In the genomic region with DNA sequence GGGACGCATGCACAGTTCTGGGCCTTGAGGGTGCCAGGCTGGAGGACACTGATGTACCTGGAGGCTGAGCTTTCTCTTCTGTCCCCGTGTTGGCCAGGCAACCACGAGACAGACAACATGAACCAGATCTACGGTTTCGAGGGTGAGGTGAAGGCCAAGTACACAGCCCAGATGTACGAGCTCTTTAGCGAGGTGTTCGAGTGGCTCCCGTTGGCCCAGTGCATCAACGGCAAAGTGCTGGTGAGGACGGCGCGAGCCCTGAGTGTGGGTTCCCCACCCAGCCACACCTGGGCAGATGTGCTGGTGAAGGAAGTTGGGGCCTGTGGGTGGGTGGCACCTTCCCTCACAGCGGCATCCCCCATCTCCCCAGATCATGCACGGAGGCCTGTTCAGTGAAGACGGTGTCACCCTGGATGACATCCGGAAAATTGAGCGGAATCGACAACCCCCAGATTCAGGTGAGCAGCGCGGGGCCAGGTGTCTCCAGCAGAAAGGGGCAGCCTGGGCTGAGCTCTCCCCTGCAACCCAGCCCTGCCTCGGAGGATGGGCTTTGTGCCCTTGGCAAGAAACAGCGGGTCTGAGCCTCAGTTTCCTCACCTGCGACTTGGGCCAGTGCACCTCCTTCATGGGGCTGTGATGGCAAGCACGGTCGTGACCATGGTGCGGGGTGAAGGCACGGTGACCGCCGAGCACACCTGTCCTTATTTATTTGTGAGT, we compare ENCODE assay signal across 17 cellular contexts. TPM values are rescaled to one million over a fixed set of nuclear protein-coding genes. Genes with fewer than 3 reads are reported as not detected.
DNase-seq lines count a peak whose midpoint lies in the region; ATAC-seq and TF ChIP-seq lines count a peak whose summit lies in the region.
"Had no signal": no experiment of that assay in that cellular context is flagged by ENCODE, and none has a peak within 500 bp of the region (broad histone marks: within the 10 kb centered on the region; RNA-seq: fewer than 3 reads in every experiment).

No MANE protein-coding gene starts in this region.

- intact Hi-C loops in IMR-90 (cut with micrococcal nuclease), result no loop called here

- ATAC-seq in IMR-90 (ENCODE audit: low read depth), result no peak
- ATAC-seq in HG03469 (IDR thresholded peaks at IDR 0.05; ENCODE audit: unreplicated experiment), result no peak

- TF ChIP-seq POLR2A in IMR-90 (IDR thresholded peaks at IDR 0.05; ENCODE audit: low read depth, low read length) (no peak), tibial nerve (IDR thresholded peaks at IDR 0.05) (no peak)

- POLR2A ChIA-PET in IMR-90 (lab: Charles Lee; ENCODE audit: unreplicated experiment) (no interaction called here), RWPE1 (lab: Yijun Ruan, JAX; ENCODE audit: low non-redundant PET) (no interaction called here)

- H3K27ac ChIP-seq in IMR-90 (ENCODE audit: insufficient read depth, low read length) (no peak overlapping the region), RWPE1 (0 out of 2 replicates have a peak overlapping the region, but pooled peaks have one; percentile 15), neuronal stem cell (replicated peaks; ENCODE audit: low read length) (no peak overlapping the region), tibial nerve (no peak overlapping the region), SJCRH30 (no peak overlapping the region)

- CTCF ChIA-PET in IMR-90 (lab: Yijun Ruan, JAX), result interaction anchor here (0.6 kb wide), 1 partner anchor 63 kb away, joined by 5 read pairs; no protein-coding TSS in a partner anchor
- CTCF ChIA-PET in RWPE1 (lab: Yijun Ruan, JAX), result no interaction called here

- H4K20me1 ChIP-seq in IMR-90 (ENCODE audit: insufficient read depth, low read length), result no peaks in the 10 kb centered on the region; the same call in 1 of the 2 replicates

- H3K4me3 ChIP-seq in IMR-90 (ENCODE audit: insufficient read depth, low read depth, low read length) (no peak overlapping the region), neuronal stem cell (ENCODE audit: low read length in 2 of 2) (peak overlapping the region in 1 of 2 donors; percentile 19), tibial nerve (no peak overlapping the region), SJCRH30 (no peak overlapping the region)
- H3K4me3 ChIP-seq: MG63 had no signal

- H3K23ac ChIP-seq in IMR-90 (ENCODE audit: low read depth, low read length), result no peak overlapping the region
- H3K23ac ChIP-seq in neuronal stem cell (ENCODE audit: low read depth, low read length, poor library complexity), result peak overlapping the region; percentile 28

- H3K18ac ChIP-seq in IMR-90 (ENCODE audit: low read depth, low read length), result no peak overlapping the region
- H3K18ac ChIP-seq in neuronal stem cell (ENCODE audit: low read length), result no peak overlapping the region

- H2BK15ac ChIP-seq in IMR-90 (ENCODE audit: low read depth, low read length), result no peak overlapping the region
- H2BK15ac ChIP-seq in neuronal stem cell (ENCODE audit: low read length), result no peak overlapping the region

- H2AFZ ChIP-seq in IMR-90 (replicated peaks; ENCODE audit: low read length, poor library complexity) (peak overlapping the region; percentile 33), neuronal stem cell (ENCODE audit: low read length) (no peak overlapping the region)

- 99% methylated on average over 16 of the region's 30 CpGs; no CpG with 5 or more reads in 1 of the 2 experiments for WGBS in IMR-90 (ENCODE audit: extremely low coverage in 2 of 2, insufficient read length in 1 of 2), 2 experiments
- no CpG with 5 or more reads among the region's 30 CpGs for WGBS in neuronal stem cell (ENCODE audit: extremely low coverage in 2 of 2, insufficient read length in 2 of 2, insufficient replicate concordance in 1 of 2), 2 donors
- 92 to 97% methylated on average over 25 to 28 of the region's 30 CpGs for WGBS in tibial nerve, 2 donors

- H3K9me1 ChIP-seq in IMR-90 (ENCODE audit: insufficient read depth, low read length), result peaks cover 11% of the 10 kb centered on the region

- dilution Hi-C loops in IMR-90 (cut with HindIII; ENCODE audit: low sequenced_read_pairs, unreplicated experiment), result no loop called here

- no peak overlapping the region for H2BK20ac ChIP-seq in IMR-90 (ENCODE audit: low read depth, low read length)

- H3K4ac ChIP-seq in IMR-90 (ENCODE audit: low read depth, low read length) (no peak overlapping the region), neuronal stem cell (ENCODE audit: low read length) (no peak overlapping the region)

- H3K9me3 ChIP-seq in IMR-90 (ENCODE audit: control insufficient read depth, insufficient read depth, low read length) (peaks cover 6% of the 10 kb centered on the region), neuronal stem cell (replicated peaks in 1 of 2; ENCODE audit: control insufficient read depth in 2 of 2, insufficient read depth in 1 of 2, low read depth in 1 of 2, low read length in 2 of 2) (peaks cover 6 to 8% of the 10 kb centered on the region in 2 donors), tibial nerve (no peaks in the 10 kb centered on the region), SJCRH30 (replicated peaks) (no peaks in the 10 kb centered on the region)

- no peak overlapping the region for H3K56ac ChIP-seq in IMR-90 (ENCODE audit: extremely low read depth, insufficient read depth, low read length)

- H2AK9ac ChIP-seq in IMR-90 (replicated peaks; ENCODE audit: low read depth, low read length, poor library complexity), result peak overlapping the region; percentile 37

- H2BK12ac ChIP-seq in neuronal stem cell (ENCODE audit: low read length), result peak overlapping the region; percentile 52

- H3K4me1 ChIP-seq in IMR-90 (ENCODE audit: control insufficient read depth, insufficient read depth, low read length) (peaks cover 7% of the 10 kb centered on the region), neuronal stem cell (ENCODE audit: control insufficient read depth in 2 of 2, insufficient read depth in 1 of 2, low read depth in 1 of 2, low read length in 2 of 2) (no peaks in the 10 kb centered on the region), tibial nerve (peaks cover 0 to 12% (median under 1%) of the 10 kb centered on the region in 4 donors), SJCRH30 (no peaks in the 10 kb centered on the region)

- H3K14ac ChIP-seq in IMR-90 (replicated peaks; ENCODE audit: low read depth, low read length) (no peak overlapping the region), neuronal stem cell (ENCODE audit: low read length) (peak overlapping the region; percentile 6)

- no peak overlapping the region for H3K4me2 ChIP-seq in IMR-90 (ENCODE audit: low read depth, low read length)
- H3K4me2 ChIP-seq in neuronal stem cell (ENCODE audit: insufficient read depth, low read length, poor library complexity, severe bottlenecking), result no peak overlapping the region

- H2BK5ac ChIP-seq in IMR-90 (ENCODE audit: low read depth, low read length, poor library complexity, severe bottlenecking) (no peak overlapping the region), neuronal stem cell (ENCODE audit: low read length) (peak overlapping the region; percentile 34)

- no TSS peak for BruUV-seq in IMR-90 (replicated peaks; lab: Mats Ljungman, UMichigan)

- H3K79me1 ChIP-seq in IMR-90 (ENCODE audit: low read depth in 1 of 2, low read length in 2 of 2), result peaks cover 0 to 26% of the 10 kb centered on the region in 2 experiments; a peak in 3 of 4 replicates
- peaks cover 6% of the 10 kb centered on the region for H3K79me1 ChIP-seq in neuronal stem cell (ENCODE audit: low read depth, low read length)

- DNase-seq in IMR-90, result no peak
- no peak for DNase-seq in RWPE1 (ENCODE audit: low spot score)
- peak; percentile 43 for DNase-seq in islet precursor cell
- no peak for DNase-seq in neuronal stem cell (ENCODE audit: low spot score)
- DNase-seq in tibial nerve (ENCODE audit: low spot score in 2 of 2), result no peak
- no peak for DNase-seq in SJCRH30
- DNase-seq: COR-L47, DMS153, GOT3, Karpas-422, MG63, NCI-H1092 treated with DMSO at 0.1 percent for 48 hours, NCI-H2081 treated with DMSO at 0.1 percent for 48 hours, NCI-H2227 treated with DMSO at 0.1 percent for 48 hours, NCI-H524, SHP77 treated with DMSO at 0.1 percent for 48 hours had no signal

- no peaks in the 10 kb centered on the region for H3K27me3 ChIP-seq in IMR-90 (ENCODE audit: control insufficient read depth, insufficient read depth, low read length)
- H3K27me3 ChIP-seq in neuronal stem cell (ENCODE audit: control insufficient read depth in 3 of 3, insufficient read depth in 3 of 3, low read depth in 1 of 3, low read length in 3 of 3), result no peaks in the 10 kb centered on the region
- no peaks in the 10 kb centered on the region for H3K27me3 ChIP-seq in tibial nerve
- H3K27me3 ChIP-seq in SJCRH30, result no peaks in the 10 kb centered on the region
- H3K27me3 ChIP-seq: MG63 had no signal

- no peak for TF ChIP-seq EP300 in tibial nerve (IDR thresholded peaks at IDR 0.05)

- H2BK120ac ChIP-seq in IMR-90 (ENCODE audit: low read depth, low read length) (no peak overlapping the region), neuronal stem cell (ENCODE audit: low read depth, low read length) (no peak overlapping the region)

- H2AK5ac ChIP-seq in IMR-90 (ENCODE audit: low read depth, low read length) (no peak overlapping the region), neuronal stem cell (ENCODE audit: low read depth, low read length) (no peak overlapping the region)

- H4K5ac ChIP-seq in IMR-90 (ENCODE audit: low read depth, low read length), result no peak overlapping the region

- TF ChIP-seq RAD21 in IMR-90 (IDR thresholded peaks at IDR 0.05; ENCODE audit: low read length), result no peak

- no peak overlapping the region for H4K91ac ChIP-seq in IMR-90 (ENCODE audit: insufficient read depth, low read depth, low read length)
- H4K91ac ChIP-seq in neuronal stem cell (ENCODE audit: low read depth, low read length, poor library complexity), result no peak overlapping the region

- no peak overlapping the region for H4K8ac ChIP-seq in IMR-90 (ENCODE audit: low read depth in 2 of 2, low read length in 2 of 2)
- peak overlapping the region; percentile 2 for H4K8ac ChIP-seq in neuronal stem cell (ENCODE audit: low read depth, low read length)

- TF ChIP-seq CTCF in IMR-90 (conservative IDR thresholded peaks at IDR 0.05; ENCODE audit: low read depth, low read length), result no peak
- no peak for TF ChIP-seq CTCF in RWPE1 (conservative IDR thresholded peaks at IDR 0.05; ENCODE audit: low read depth)
- TF ChIP-seq CTCF in tibial nerve (IDR thresholded peaks at IDR 0.05), result no peak

- in situ Hi-C loops in IMR-90 (cut with MboI; ENCODE audit: low sequenced_read_pairs), result loop anchor here (10.0 kb wide), 1 partner anchor 102 kb away; no protein-coding TSS in a partner anchor

- H3K36me3 ChIP-seq in IMR-90 (ENCODE audit: control insufficient read depth, insufficient read depth, low read length) (peaks cover 55% of the 10 kb centered on the region), neuronal stem cell (replicated peaks in 1 of 2; ENCODE audit: control insufficient read depth in 2 of 2, insufficient read depth in 2 of 2, low read length in 2 of 2) (peaks cover 68 to 99% of the 10 kb centered on the region in 2 donors), tibial nerve (peaks cover 10 to 99% (median 28%) of the 10 kb centered on the region in 3 donors), SJCRH30 (peaks cover 74% of the 10 kb centered on the region)

- H3K9ac ChIP-seq in IMR-90 (ENCODE audit: low read depth, low read length), result no peak overlapping the region
- peak overlapping the region; percentile 70 for H3K9ac ChIP-seq in neuronal stem cell (ENCODE audit: low read depth, low read length, poor library complexity)

RNA-seq across cellular contexts. Expression of a gene that starts 26.2 kb away (rescaled TPM):
- total RNA-seq in IMR-90 (2012; rRNA removed) (10.2 and 10.3 TPM in 2 replicates), tibial nerve (1 to 10 TPM; 2.8 to 7.3 (median 5.0) TPM)
- 8.9 and 9.3 TPM in 2 replicates for polyA plus RNA-seq in IMR-90 (2012; rRNA removed)
- 5.5 and 8.8 TPM in 2 replicates for polyA plus RNA-seq in IMR-90 (2012; cell fraction: cytosol; rRNA removed)
- 3.7 and 4.1 TPM in 2 replicates for polyA plus RNA-seq in IMR-90 (2012; cell fraction: nucleus; rRNA removed; ENCODE audit: low replicate concordance)
- polyA plus RNA-seq in neuronal stem cell (2013, experiment 1 of 2), result 7.0 TPM
- polyA plus RNA-seq in neuronal stem cell (2013, experiment 2 of 2), result 7.6 TPM
- 39.7 and 41.8 TPM in 2 replicates for total RNA-seq in SJCRH30 (2014; rRNA removed; shearing (Covaris generic))

RNA-seq across cellular contexts. Expression of a gene that starts 40.3 kb away (rescaled TPM):
- total RNA-seq in IMR-90 (2012; rRNA removed) (68.9 and 80.5 TPM in 2 replicates), tibial nerve (100 to 1,000 TPM in 1 of 4 donors, 10 to 100 TPM in 3; 70.5 to 132 (median 88.8) TPM)
- 128 and 133 TPM in 2 replicates for polyA plus RNA-seq in IMR-90 (2012; rRNA removed)
- polyA plus RNA-seq in IMR-90 (2012; cell fraction: cytosol; rRNA removed), result 103 and 109 TPM in 2 replicates
- polyA plus RNA-seq in IMR-90 (2012; cell fraction: nucleus; rRNA removed; ENCODE audit: low replicate concordance), result 214 and 279 TPM in 2 replicates
- polyA plus RNA-seq in neuronal stem cell (2013, experiment 1 of 2), result 79.2 TPM
- polyA plus RNA-seq in neuronal stem cell (2013, experiment 2 of 2), result 78.7 TPM
- total RNA-seq in SJCRH30 (2014; rRNA removed; shearing (Covaris generic)), result 97.7 and 98.1 TPM in 2 replicates

RNA-seq across cellular contexts. Expression of a gene that starts 41.6 kb away (rescaled TPM):
- total RNA-seq in IMR-90 (2012; rRNA removed) (under 0.01 and 0.18 TPM in 2 replicates), tibial nerve (under 1 TPM in 1 of 4 donors, not detected in 3; 0.30 TPM)
- polyA plus RNA-seq in IMR-90 (2012; rRNA removed), result 0.09 TPM in 1 of 2 replicates, not detected in the other
- 0.03 TPM in 1 of 2 replicates, not detected in the other for polyA plus RNA-seq in IMR-90 (2012; cell fraction: cytosol; rRNA removed)
- polyA plus RNA-seq in IMR-90 (2012; cell fraction: nucleus; rRNA removed; ENCODE audit: low replicate concordance), result 0.03 and 0.13 TPM in 2 replicates
- 0.52 TPM for polyA plus RNA-seq in neuronal stem cell (2013, experiment 1 of 2)
- polyA plus RNA-seq in neuronal stem cell (2013, experiment 2 of 2), result 0.47 TPM
- total RNA-seq in SJCRH30 (2014; rRNA removed; shearing (Covaris generic)), result 0.02 TPM in 1 of 2 replicates, not detected in the other
